ENCODE assay signal across 7 cellular contexts in the genomic region with DNA sequence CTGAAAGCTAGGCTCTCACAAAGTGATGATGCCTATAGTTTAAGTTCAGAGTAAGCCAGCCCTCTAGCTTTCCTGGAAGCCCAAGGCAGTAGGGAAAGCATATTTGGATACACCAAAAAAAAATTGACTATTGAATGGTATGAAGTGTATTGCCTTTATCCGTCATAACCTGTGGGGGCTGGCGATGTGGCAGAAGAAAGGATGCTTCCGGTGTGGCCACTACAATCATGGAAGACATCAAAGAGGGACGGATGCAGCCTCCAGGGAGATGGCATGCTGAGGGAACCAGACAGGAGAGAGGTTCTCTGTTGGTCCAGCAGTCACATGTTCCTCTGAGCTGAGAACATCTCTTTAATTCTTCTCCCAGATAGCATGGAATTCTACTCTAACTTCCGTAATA.
"Had no signal": no experiment of that assay in that cellular context is flagged by ENCODE, and none has a peak within 500 bp of the region (broad histone marks: within the 10 kb centered on the region; RNA-seq: fewer than 3 reads in every experiment).

No MANE protein-coding gene starts in this region.

- H3K9me3 ChIP-seq: HAP-1 had no signal

- H3K36me3 ChIP-seq: HAP-1 had no signal

- H3K27ac Mint-ChIP-seq: HFFc6 had no signal

- H3K4me1 ChIP-seq: HAP-1 had no signal

- DNase-seq: GM23248, GOT3, H7, HFFc6, IMR-90 had no signal

- ATAC-seq: HCT116 had no signal

- H3K4me3 Mint-ChIP-seq: HFFc6 had no signal

- H3K9ac ChIP-seq: GM23248 had no signal

- H3K4me3 ChIP-seq: GM23248, HAP-1 had no signal

- H3K27ac ChIP-seq: GM23248 had no signal

- H2AFZ ChIP-seq: GM23248 had no signal
